Comparison of ENCODE assay signal across 8 cellular contexts in genomic region chr21:41068411-41069304, GRCh38.
DNase-seq lines count a peak whose midpoint lies in the region; ATAC-seq and TF ChIP-seq lines count a peak whose summit lies in the region.

No MANE protein-coding gene starts in this region.

- peaks cover 12% of the 10 kb centered on the region for H3K27me3 Mint-ChIP-seq in neural crest cell (ENCODE audit: low read depth)

- CTCF ChIA-PET in PC-3 (lab: Charles Lee) = no interaction called here

- H3K27me3 ChIP-seq in KMS-11 (ENCODE audit: insufficient read depth, low read depth) (no peaks in the 10 kb centered on the region), PC-3 (ENCODE audit: low read length) (peaks cover 67% of the 10 kb centered on the region), stomach (peaks cover 0 to 56% (median 18%) of the 10 kb centered on the region in 3 donors)

- peak overlapping the region; percentile 84 for H3K4me3 Mint-ChIP-seq in neural crest cell

- no peak for TF ChIP-seq POLR2A in stomach (IDR thresholded peaks at IDR 0.05)

- H3K27ac ChIP-seq in KMS-11 (no peak overlapping the region), PC-3 (ENCODE audit: low read length) (no peak overlapping the region), stomach (no peak overlapping the region)

- peaks cover 2% of the 10 kb centered on the region for H3K9me3 Mint-ChIP-seq in neural crest cell

- H3K36me3 ChIP-seq in KMS-11 (ENCODE audit: insufficient read depth) (no peaks in the 10 kb centered on the region), PC-3 (ENCODE audit: low read depth, low read length) (no peaks in the 10 kb centered on the region), stomach (no peaks in the 10 kb centered on the region)

- 9 to 11% (median 10%) methylated on average over 37 of the region's 37 CpGs for WGBS in stomach, 5 donors

- TF ChIP-seq EP300 in stomach (IDR thresholded peaks at IDR 0.05) = no peak

- H3K27ac Mint-ChIP-seq in neural crest cell (ENCODE audit: unreplicated experiment) = peak overlapping the region; percentile 62

- no peaks in the 10 kb centered on the region for H3K9me3 ChIP-seq in PC-3 (ENCODE audit: low read length)
- no peaks in the 10 kb centered on the region for H3K9me3 ChIP-seq in stomach

- H3K9me2 ChIP-seq in PC-3 (replicated peaks; ENCODE audit: low read length) = no peaks in the 10 kb centered on the region

- H2AFZ ChIP-seq in KMS-11 (ENCODE audit: low read depth) = peak overlapping the region; percentile 16; the same call in 1 of the 2 replicates
- H2AFZ ChIP-seq in PC-3 (ENCODE audit: low read length) = peak overlapping the region; percentile 71

- POLR2A ChIA-PET in PC-3 (lab: Charles Lee; ENCODE audit: unreplicated experiment) = no interaction called here

- no peak overlapping the region for H3K4me2 ChIP-seq in KMS-11
- peak overlapping the region; percentile 64 for H3K4me2 ChIP-seq in PC-3 (ENCODE audit: low read length)

- no peaks in the 10 kb centered on the region for H3K36me3 Mint-ChIP-seq in neural crest cell (ENCODE audit: low read depth)

- no peaks in the 10 kb centered on the region for H3F3A ChIP-seq in PC-3 (ENCODE audit: low read length, unreplicated experiment)

- peaks cover 25% of the 10 kb centered on the region for H3K4me1 Mint-ChIP-seq in neural crest cell

- H3K79me2 ChIP-seq in KMS-11 (ENCODE audit: insufficient read depth, low read depth) (no peaks in the 10 kb centered on the region), PC-3 (ENCODE audit: low read length) (no peaks in the 10 kb centered on the region)

- H4K20me1 ChIP-seq in KMS-11 (ENCODE audit: insufficient read depth) (no peaks in the 10 kb centered on the region), PC-3 (ENCODE audit: low read length) (no peaks in the 10 kb centered on the region)

- no TSS peak for BruUV-seq in PC-3 (replicated peaks; lab: Mats Ljungman, UMichigan)

- intact Hi-C loops in PC-3 (cut with micrococcal nuclease) (no loop called here), stomach (cut with DNase I; ENCODE audit: low total_unique reads) (no loop called here)

- H3K4me1 ChIP-seq in KMS-11 (ENCODE audit: low read depth, poor library complexity, severe bottlenecking) (no peaks in the 10 kb centered on the region), PC-3 (ENCODE audit: insufficient read depth, low read length) (no peaks in the 10 kb centered on the region), stomach (peaks cover 5 to 10% (median 9%) of the 10 kb centered on the region in 4 donors)

- peak; percentile 95 for ATAC-seq in PC-3

- TF ChIP-seq CTCF in KMS-11 (conservative IDR thresholded peaks at IDR 0.05; ENCODE audit: low read depth, low read length) = peak; percentile 91
- peak; percentile 89 for TF ChIP-seq CTCF in PC-3 (conservative IDR thresholded peaks at IDR 0.05; ENCODE audit: low read depth, low read length)
- peak; percentile 95 for TF ChIP-seq CTCF in neural crest cell (conservative IDR thresholded peaks at IDR 0.05)
- TF ChIP-seq CTCF in stomach (IDR thresholded peaks at IDR 0.05) = peak in 5 of 7 experiments; percentile 76 to 84 (median 83)

- no peak overlapping the region for H3K4me3 ChIP-seq in KMS-11 (IDR thresholded peaks at IDR 0.05; ENCODE audit: insufficient read depth, low read depth, low read length)
- H3K4me3 ChIP-seq in PC-3 (ENCODE audit: low read length) = peak overlapping the region; percentile 23; the same call in 1 of the 2 replicates
- peak overlapping the region; percentile 17 to 37 (median 23) for H3K4me3 ChIP-seq in stomach

- H3K9ac ChIP-seq in KMS-11 (no peak overlapping the region), PC-3 (ENCODE audit: low read length) (no peak overlapping the region)

- peak; percentile 44 for DNase-seq in activated gamma-delta T cell treated with Interleukin-2 at 50 U/mL for 16 hours
- no peak for DNase-seq in activated gamma-delta T cell (lab: John Stamatoyannopoulos, UW)
- peak; percentile 81 for DNase-seq in PC-3
- DNase-seq in activated T-helper 1 cell treated with Interleukin-2 at 50 U/mL for 16 hours (ENCODE audit: low read depth) = peak; percentile 25
- DNase-seq in fibroblast of the conjunctiva (ENCODE audit: low read depth) = peak; percentile 36
- peak; percentile 91 for DNase-seq in neural crest cell (ENCODE audit: low read depth, low spot score)
- DNase-seq in stomach = peak; percentile 89
